In the genomic region with DNA sequence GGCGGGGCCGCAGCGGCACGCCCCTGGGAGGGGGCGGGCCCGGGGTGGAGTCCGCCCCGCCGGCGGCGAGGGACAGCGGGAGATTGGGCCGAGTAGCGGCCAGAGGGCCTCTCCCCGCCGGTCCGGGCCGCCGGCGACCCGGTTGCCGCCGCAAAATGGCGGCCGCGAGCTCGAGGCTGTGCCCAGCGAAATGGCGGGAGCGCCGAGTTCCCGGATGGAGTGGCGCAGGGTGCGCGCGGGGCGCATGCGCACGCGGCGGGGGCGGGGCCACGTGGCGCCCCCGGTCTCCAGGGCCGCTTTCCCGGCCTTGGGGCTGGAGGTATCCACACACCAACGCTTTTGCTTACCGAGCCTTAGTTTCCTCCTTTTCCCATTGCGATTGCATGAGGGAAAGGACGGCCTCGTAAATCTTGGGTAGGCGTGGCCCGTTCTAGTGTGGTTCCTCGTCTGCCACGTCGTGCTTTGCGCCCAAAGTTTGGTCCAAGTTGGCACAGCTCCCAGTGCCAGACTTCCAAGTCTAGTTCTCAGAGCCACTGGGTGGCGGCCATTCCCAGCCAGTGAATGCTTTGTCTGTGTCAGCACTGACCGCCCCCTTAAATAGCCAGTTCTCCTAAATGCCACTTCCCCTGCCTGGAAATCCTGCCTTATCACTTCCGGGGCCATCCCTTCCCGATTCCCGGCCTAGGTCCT, we compare ENCODE assay signal across 7 cellular contexts. TPM values are rescaled to one million over a fixed set of nuclear protein-coding genes. Genes with fewer than 3 reads are reported as not detected.
DNase-seq lines count a peak whose midpoint lies in the region; ATAC-seq, FAIRE-seq and TF ChIP-seq lines count a peak whose summit lies in the region.

No MANE protein-coding gene starts in this region.

- under 1% methylated on average over 47 of the region's 63 CpGs for WGBS in GM12878 (ENCODE audit: insufficient coverage, insufficient replicate concordance, low lambda C conversion rate, missing lambda C conversion rate)
- no CpG with 5 or more reads among the region's 63 CpGs for WGBS in iPS DF 6.9 (ENCODE audit: insufficient coverage, insufficient read length)

- SMC1A ChIA-PET in GM12878 (lab: Charles Lee; ENCODE audit: uncharacterized antibody, unreplicated experiment) = interaction anchor here (1.0 to 7.3 kb wide), 2 partner anchors 13 to 26 kb away, joined by 3 to 172 read pairs; a partner anchor contains a TSS

- CTCF ChIA-PET in GM12878 (lab: Yijun Ruan, JAX) = interaction anchor here (0.6 to 7.2 kb wide), 5 partner anchors 10 to 250 kb away, joined by 3 to 363 read pairs (median 3); a partner anchor contains a TSS

- TF ChIP-seq EP300 in GM12878 (IDR thresholded peaks at IDR 0.05; ENCODE audit: borderline replicate concordance in 1 of 2, control insufficient read depth in 1 of 2, low read depth in 2 of 2, low read length in 2 of 2) = no peak

- TF ChIP-seq CTCF in GM12878 (IDR thresholded peaks at IDR 0.05 in 2 of 3, conservative IDR thresholded peaks at IDR 0.05 in 1 of 3; ENCODE audit: control insufficient read depth in 2 of 3, extremely low read depth in 1 of 3, insufficient read depth in 1 of 3, low read depth in 3 of 3, low read length in 3 of 3) = no peak

- ATAC-seq in GM18499 (IDR thresholded peaks at IDR 0.05; ENCODE audit: insufficient read depth, unreplicated experiment) (peak; percentile 8), HG02642 (IDR thresholded peaks at IDR 0.05; ENCODE audit: poor library complexity, unreplicated experiment) (peak; percentile 35), GM12878 (peak; percentile 11), sciatic nerve (peak; percentile 24)

- H3K9me3 ChIP-seq in GM12878 (replicated peaks; ENCODE audit: control insufficient read depth, insufficient read depth, low read length) = no peaks in the 10 kb centered on the region
- no peaks in the 10 kb centered on the region for H3K9me3 ChIP-seq in iPS DF 6.9 (ENCODE audit: control insufficient read depth, insufficient read depth, low read length)

- peak overlapping the region; percentile 98 for H3K9ac ChIP-seq in GM12878 (ENCODE audit: control insufficient read depth, insufficient read depth, low read length)

- peak overlapping the region; percentile 98 for H3K27ac ChIP-seq in GM12878 (ENCODE audit: control insufficient read depth, insufficient read depth)
- no peak overlapping the region for H3K27ac ChIP-seq in iPS DF 6.9 (ENCODE audit: low read length)

- TSS peak; percentile 65 for BruUV-seq in GM12878 (replicated peaks; lab: Mats Ljungman, UMichigan)

- TF ChIP-seq RAD21 in GM12878 (IDR thresholded peaks at IDR 0.05; ENCODE audit: insufficient read depth, low read depth, low read length) = no peak

- POLR2A ChIA-PET in GM12878 (lab: Charles Lee) = interaction anchor here (1.0 to 8.7 kb wide), 11 partner anchors 10 to 362 kb away, joined by 3 to 184 read pairs (median 5); a partner anchor contains a TSS

- H2AFZ ChIP-seq in GM12878 (ENCODE audit: control insufficient read depth, low read depth, low read length) = no peak overlapping the region; the same call in 1 of the 2 replicates

- H3K4me1 ChIP-seq in GM12878 (ENCODE audit: control insufficient read depth, insufficient read depth, low read length) = peaks cover 44% of the 10 kb centered on the region
- peaks cover 14% of the 10 kb centered on the region for H3K4me1 ChIP-seq in iPS DF 6.9 (ENCODE audit: control insufficient read depth, insufficient read depth, low read length)

- RAD21 ChIA-PET in GM12878 (lab: Charles Lee; ENCODE audit: unreplicated experiment) = interaction anchor here (1.0 to 5.1 kb wide), 7 partner anchors 10 to 212 kb away, joined by 3 to 336 read pairs (median 7); a partner anchor contains a TSS

- H3K4me3 ChIP-seq in GM12878 (peak overlapping the region; percentile 98), iPS DF 6.9 (ENCODE audit: low read length) (peak overlapping the region; percentile 79)

- peaks cover 50% of the 10 kb centered on the region for H3K79me2 ChIP-seq in GM12878 (ENCODE audit: control insufficient read depth, insufficient read depth, low read length)

- H3K27me3 ChIP-seq in GM12878 (replicated peaks in 1 of 2; ENCODE audit: control insufficient read depth in 2 of 2, insufficient read depth in 2 of 2, low read length in 1 of 2) (no peaks in the 10 kb centered on the region), iPS DF 6.9 (ENCODE audit: control insufficient read depth, insufficient read depth, low read length) (no peaks in the 10 kb centered on the region)

- intact Hi-C loops in GM12878 (cut with micrococcal nuclease; ENCODE audit: unreplicated experiment) (loop anchor here (1.0 kb wide), 1 partner anchor 9 kb away; no protein-coding TSS in a partner anchor), sciatic nerve (cut with DNase I) (no loop called here)

- H3K4me2 ChIP-seq in GM12878 (ENCODE audit: control insufficient read depth, insufficient read depth) = peak overlapping the region; percentile 99

- in situ Hi-C loops in GM12878 (cut with MboI) = loop anchor here (10.0 kb wide), 1 partner anchor 815 kb away; no protein-coding TSS in a partner anchor

- DNase-seq in NCI-H1105 treated with DMSO at 0.1 percent for 48 hours (lab: John Stamatoyannopoulos, UW) (peak; percentile 83), T-helper 22 cell (ENCODE audit: low read depth) (peak; percentile 74), GM12878 (ENCODE audit: low read depth, low spot score) (no peak), iPS DF 6.9 (ENCODE audit: low read depth, low spot score) (no peak), sciatic nerve (ENCODE audit: low spot score) (peak; percentile 93)

- no peak for FAIRE-seq in GM12878 (lab: Jason Lieb, UNC)

- H4K20me1 ChIP-seq in GM12878 (ENCODE audit: control insufficient read depth, insufficient read depth) = no peaks in the 10 kb centered on the region; the same call in 1 of the 2 replicates

- TF ChIP-seq POLR2A in GM12878 (IDR thresholded peaks at IDR 0.05; ENCODE audit: low read depth, low read length) = peak; percentile 97

- peaks cover 30 to 32% of the 10 kb centered on the region in 2 experiments for H3K36me3 ChIP-seq in GM12878 (ENCODE audit: control insufficient read depth in 2 of 2, insufficient read depth in 2 of 2, low read length in 1 of 2)
- H3K36me3 ChIP-seq in iPS DF 6.9 (ENCODE audit: control insufficient read depth, insufficient read depth, low read length) = peaks cover 37% of the 10 kb centered on the region

RNA-seq across cellular contexts. Expression of a gene that starts 0.5 kb away (rescaled TPM):
- 275 and 320 TPM in 2 replicates for total RNA-seq in GM12878 (2013; cell fraction: nucleolus; rRNA removed)
- total RNA-seq in GM12878 (2014; rRNA removed) (216 and 225 TPM in 2 replicates), GM12878 (2014; rRNA removed; fragmentation: Illumina TruSeq; extraction: Trizol) (228 and 243 TPM in 2 replicates), GM12878 (2021) (264 and 284 TPM in 2 replicates), sciatic nerve (550 TPM)
- polyA plus RNA-seq in GM12878 (2011; ENCODE audit: low read depth) = 115 TPM
- polyA plus RNA-seq in GM12878 (2011; rRNA removed) (153 and 253 TPM in 2 replicates), GM12878 (2014; fragmentation: Illumina TruSeq; extraction: Trizol) (152 and 313 TPM in 2 replicates), GM12878 (2014; fragmentation: Nextera tagmentation; extraction: Ambion mirVana) (10 to 100 TPM; 27.6 to 52.4 TPM), GM12878 (2014; rRNA removed) (335 and 370 TPM in 2 replicates), GM12878 (2016; fragmentation: Nextera tagmentation; extraction: Ambion mirVana) (100 to 1,000 TPM; 162 to 166 TPM)
- 253 and 279 TPM in 2 replicates for polyA plus RNA-seq in GM12878 (2011; cell fraction: cytosol; rRNA removed)
- 892 and 1,145 TPM in 2 replicates for polyA plus RNA-seq in GM12878 (2011; cell fraction: nucleus; rRNA removed)
- polyA plus RNA-seq in GM12878 (2012) = 254 and 374 TPM in 2 replicates
- 50.8 and 65.0 TPM in 2 replicates for polyA minus RNA-seq in GM12878 (2011; rRNA and poly(A)+ RNA removed)
- 44.4 and 56.1 TPM in 2 replicates for polyA minus RNA-seq in GM12878 (2011; cell fraction: cytosol; rRNA and poly(A)+ RNA removed)
- polyA minus RNA-seq in GM12878 (2011; cell fraction: nucleus; rRNA and poly(A)+ RNA removed) = 81.2 and 108 TPM in 2 replicates

RNA-seq across cellular contexts. Expression of a gene that starts 5.7 kb away (rescaled TPM):
- 15.3 and 16.8 TPM in 2 replicates for total RNA-seq in GM12878 (2013; cell fraction: nucleolus; rRNA removed)
- total RNA-seq in GM12878 (2014; rRNA removed) = 52.8 and 57.6 TPM in 2 replicates
- total RNA-seq in GM12878 (2014; rRNA removed; fragmentation: Illumina TruSeq; extraction: Trizol) = 15.4 and 18.8 TPM in 2 replicates
- 71.8 and 73.0 TPM in 2 replicates for total RNA-seq in GM12878 (2021)
- 13.7 TPM for polyA plus RNA-seq in GM12878 (2011; ENCODE audit: low read depth)
- polyA plus RNA-seq in GM12878 (2011; rRNA removed) = 14.8 and 29.6 TPM in 2 replicates
- 85.8 and 125 TPM in 2 replicates for polyA plus RNA-seq in GM12878 (2011; cell fraction: cytosol; rRNA removed)
- polyA plus RNA-seq in GM12878 (2011; cell fraction: nucleus; rRNA removed) = 64.1 and 89.0 TPM in 2 replicates
- 61.2 and 63.0 TPM in 2 replicates for polyA plus RNA-seq in GM12878 (2012)
- 1.1 and 8.1 TPM in 2 replicates for polyA plus RNA-seq in GM12878 (2014; fragmentation: Illumina TruSeq; extraction: Trizol)
- polyA plus RNA-seq in GM12878 (2014; fragmentation: Nextera tagmentation; extraction: Ambion mirVana) = 1 to 10 TPM in 1 of 2 experiments, under 1 TPM in 1; 0.89 to 6.9 TPM
- polyA plus RNA-seq in GM12878 (2014; rRNA removed) = 94.6 and 104 TPM in 2 replicates
- 10 to 100 TPM; 72.0 to 79.9 TPM for polyA plus RNA-seq in GM12878 (2016; fragmentation: Nextera tagmentation; extraction: Ambion mirVana)
- 10.3 and 34.2 TPM in 2 replicates for polyA minus RNA-seq in GM12878 (2011; rRNA and poly(A)+ RNA removed)
- polyA minus RNA-seq in GM12878 (2011; cell fraction: cytosol; rRNA and poly(A)+ RNA removed) = 20.5 and 25.9 TPM in 2 replicates
- polyA minus RNA-seq in GM12878 (2011; cell fraction: nucleus; rRNA and poly(A)+ RNA removed) = 11.1 and 20.1 TPM in 2 replicates
- total RNA-seq in sciatic nerve = 21.4 TPM

RNA-seq across cellular contexts. Expression of a gene that starts 16.1 kb away (rescaled TPM):
- total RNA-seq in GM12878 (2013; cell fraction: nucleolus; rRNA removed) = not detected in 2 replicates
- total RNA-seq in GM12878 (2014; rRNA removed) (not detected in 2 replicates), GM12878 (2014; rRNA removed; fragmentation: Illumina TruSeq; extraction: Trizol) (not detected in 2 replicates), GM12878 (2021) (not detected in 2 replicates), sciatic nerve (not detected)
- not detected for polyA plus RNA-seq in GM12878 (2011; ENCODE audit: low read depth)
- polyA plus RNA-seq in GM12878 (2011; rRNA removed) (not detected in 2 replicates), GM12878 (2014; fragmentation: Illumina TruSeq; extraction: Trizol) (not detected in 2 replicates), GM12878 (2014; fragmentation: Nextera tagmentation; extraction: Ambion mirVana) (not detected), GM12878 (2014; rRNA removed) (not detected in 2 replicates), GM12878 (2016; fragmentation: Nextera tagmentation; extraction: Ambion mirVana) (not detected)
- not detected in 2 replicates for polyA plus RNA-seq in GM12878 (2011; cell fraction: cytosol; rRNA removed)
- polyA plus RNA-seq in GM12878 (2011; cell fraction: nucleus; rRNA removed) = not detected in 2 replicates
- not detected in 2 replicates for polyA plus RNA-seq in GM12878 (2012)
- not detected in 2 replicates for polyA minus RNA-seq in GM12878 (2011; rRNA and poly(A)+ RNA removed)
- polyA minus RNA-seq in GM12878 (2011; cell fraction: cytosol; rRNA and poly(A)+ RNA removed) = not detected in 2 replicates
- polyA minus RNA-seq in GM12878 (2011; cell fraction: nucleus; rRNA and poly(A)+ RNA removed) = not detected in 2 replicates

RNA-seq across cellular contexts. Expression of a gene that starts 21.2 kb away (rescaled TPM):
- total RNA-seq in GM12878 (2013; cell fraction: nucleolus; rRNA removed) = 69.3 and 73.1 TPM in 2 replicates
- total RNA-seq in GM12878 (2014; rRNA removed) = 6.1 and 8.4 TPM in 2 replicates
- total RNA-seq in GM12878 (2014; rRNA removed; fragmentation: Illumina TruSeq; extraction: Trizol) = 6.5 and 7.0 TPM in 2 replicates
- total RNA-seq in GM12878 (2021) = 51.5 and 52.3 TPM in 2 replicates
- polyA plus RNA-seq in GM12878 (2011; ENCODE audit: low read depth) = 6.0 TPM
- 7.6 and 12.2 TPM in 2 replicates for polyA plus RNA-seq in GM12878 (2011; rRNA removed)
- polyA plus RNA-seq in GM12878 (2011; cell fraction: cytosol; rRNA removed) = 24.2 and 29.5 TPM in 2 replicates
- polyA plus RNA-seq in GM12878 (2011; cell fraction: nucleus; rRNA removed) = 102 and 129 TPM in 2 replicates
- 26.6 and 35.6 TPM in 2 replicates for polyA plus RNA-seq in GM12878 (2012)
- 4.2 and 7.9 TPM in 2 replicates for polyA plus RNA-seq in GM12878 (2014; fragmentation: Illumina TruSeq; extraction: Trizol)
- under 1 TPM; 0.38 to 0.63 TPM for polyA plus RNA-seq in GM12878 (2014; fragmentation: Nextera tagmentation; extraction: Ambion mirVana)
- polyA plus RNA-seq in GM12878 (2014; rRNA removed) = 30.9 and 33.7 TPM in 2 replicates
- polyA plus RNA-seq in GM12878 (2016; fragmentation: Nextera tagmentation; extraction: Ambion mirVana) = 1 to 10 TPM; 2.3 TPM
- 2.3 and 11.8 TPM in 2 replicates for polyA minus RNA-seq in GM12878 (2011; rRNA and poly(A)+ RNA removed)
- 21.7 and 23.8 TPM in 2 replicates for polyA minus RNA-seq in GM12878 (2011; cell fraction: cytosol; rRNA and poly(A)+ RNA removed)
- 29.9 and 46.6 TPM in 2 replicates for polyA minus RNA-seq in GM12878 (2011; cell fraction: nucleus; rRNA and poly(A)+ RNA removed)
- 117 TPM for total RNA-seq in sciatic nerve

RNA-seq across cellular contexts. Expression of a gene that starts 28.1 kb away (rescaled TPM):
- total RNA-seq in GM12878 (2013; cell fraction: nucleolus; rRNA removed) = 14.2 and 16.6 TPM in 2 replicates
- total RNA-seq in GM12878 (2014; rRNA removed) = 45.8 and 52.5 TPM in 2 replicates
- total RNA-seq in GM12878 (2014; rRNA removed; fragmentation: Illumina TruSeq; extraction: Trizol) = 18.9 and 23.6 TPM in 2 replicates
- 304 and 305 TPM in 2 replicates for total RNA-seq in GM12878 (2021)
- 34.8 TPM for polyA plus RNA-seq in GM12878 (2011; ENCODE audit: low read depth)
- polyA plus RNA-seq in GM12878 (2011; rRNA removed) = 18.5 and 46.6 TPM in 2 replicates
- 109 and 189 TPM in 2 replicates for polyA plus RNA-seq in GM12878 (2011; cell fraction: cytosol; rRNA removed)
- 95.0 and 142 TPM in 2 replicates for polyA plus RNA-seq in GM12878 (2011; cell fraction: nucleus; rRNA removed)
- polyA plus RNA-seq in GM12878 (2012) = 163 and 185 TPM in 2 replicates
- 1.4 and 12.8 TPM in 2 replicates for polyA plus RNA-seq in GM12878 (2014; fragmentation: Illumina TruSeq; extraction: Trizol)
- 10 to 100 TPM in 1 of 2 experiments, 1 to 10 TPM in 1; 7.2 to 45.0 TPM for polyA plus RNA-seq in GM12878 (2014; fragmentation: Nextera tagmentation; extraction: Ambion mirVana)
- polyA plus RNA-seq in GM12878 (2014; rRNA removed) = 179 and 216 TPM in 2 replicates
- polyA plus RNA-seq in GM12878 (2016; fragmentation: Nextera tagmentation; extraction: Ambion mirVana) = 100 to 1,000 TPM; 355 to 357 TPM
- polyA minus RNA-seq in GM12878 (2011; rRNA and poly(A)+ RNA removed) = 38.4 and 79.7 TPM in 2 replicates
- 73.8 and 96.8 TPM in 2 replicates for polyA minus RNA-seq in GM12878 (2011; cell fraction: cytosol; rRNA and poly(A)+ RNA removed)
- polyA minus RNA-seq in GM12878 (2011; cell fraction: nucleus; rRNA and poly(A)+ RNA removed) = 21.4 and 39.0 TPM in 2 replicates
- 90.9 TPM for total RNA-seq in sciatic nerve

Comparison
In these comparisons a context has a peak if more than half of its experiments do, and no peak if none do; other contexts are left out.
1. DNase-seq: peak in NCI-H1105 treated with DMSO at 0.1 percent for 48 hours (single experiment), T-helper 22 cell (single experiment) and sciatic nerve (single experiment); none in GM12878 (single experiment) and iPS DF 6.9 (single experiment).
2. Peak in every context shown above with its lines, with median percentiles within 50 percentile points of each other: ATAC-seq.